ENCODE assay signal across 11 cellular contexts in genomic region chr2:216517447-216517846, GRCh38. TPM values are rescaled to one million over a fixed set of nuclear protein-coding genes. Genes with fewer than 3 reads are reported as not detected.
A peak's percentile ranks its signal among the peaks of the same experiment; 100 is the strongest.
DNase-seq lines count a peak whose midpoint lies in the region; ATAC-seq and TF ChIP-seq lines count a peak whose summit lies in the region.
"Had no signal": no experiment of that assay in that cellular context is flagged by ENCODE, and none has a peak within 500 bp of the region (broad histone marks: within the 10 kb centered on the region; RNA-seq: fewer than 3 reads in every experiment).

No MANE protein-coding gene starts in this region.

- intact Hi-C loops in left lung (cut with DNase I) (no loop called here), sciatic nerve (cut with DNase I) (no loop called here), cardiac septum (cut with DNase I) (loop anchor here (5.0 kb wide), 3 partner anchors 995 to 1240 kb away; no protein-coding TSS in a partner anchor)

- H2AFZ ChIP-seq in DND-41 (ENCODE audit: low read depth, low read length) = no peak overlapping the region

- H4K20me1 ChIP-seq in DND-41 (ENCODE audit: insufficient read depth, low read length) = no peaks in the 10 kb centered on the region

- DNase-seq in DMS79 (lab: John Stamatoyannopoulos, UW) (peak; percentile 5), DND-41 (no peak), left lung (no peak), sciatic nerve (ENCODE audit: low spot score) (no peak), cardiac septum (ENCODE audit: low spot score) (no peak)
- DNase-seq: C1 segment of cervical spinal cord; Calu3; CD4-positive, alpha-beta T cell had no signal

- H3K79me2 ChIP-seq in DND-41 (ENCODE audit: insufficient read depth, low read length) = peaks cover 27% of the 10 kb centered on the region

- H3K4me1 ChIP-seq in DND-41 (ENCODE audit: insufficient read depth, low read length) (peaks cover 19% of the 10 kb centered on the region), left lung (no peaks in the 10 kb centered on the region)

- H3K36me3 ChIP-seq in DND-41 (ENCODE audit: insufficient read depth, low read length) (peaks cover 11% of the 10 kb centered on the region), left lung (no peaks in the 10 kb centered on the region)

- H3K4me2 ChIP-seq in DND-41 (ENCODE audit: insufficient read depth, low read length) = no peak overlapping the region

- H3K27ac ChIP-seq in DND-41 (ENCODE audit: low read length) (peak overlapping the region; percentile 7), left lung (no peak overlapping the region)

- H3K9ac ChIP-seq in DND-41 (ENCODE audit: low read depth, low read length) = no peak overlapping the region

- H3K27me3 ChIP-seq in DND-41 (ENCODE audit: insufficient read depth, low read length, poor library complexity) (no peaks in the 10 kb centered on the region), left lung (no peaks in the 10 kb centered on the region)

- ATAC-seq in DND-41 (ENCODE audit: insufficient read depth, low read depth) (no peak), left lung (peak; percentile 57), sciatic nerve (peak; percentile 18), SK-N-SH treated with all-trans-retinoic acid at 6 μM for 48 hours (no peak), HG03432 (IDR thresholded peaks at IDR 0.05; ENCODE audit: unreplicated experiment) (no peak)

- H3K9me3 ChIP-seq in DND-41 (ENCODE audit: insufficient read depth, low read length, severe bottlenecking) (no peaks in the 10 kb centered on the region), left lung (no peaks in the 10 kb centered on the region)

- H3K4me3 ChIP-seq in DND-41 (ENCODE audit: low read depth in 1 of 2, low read length in 2 of 2) (no peak overlapping the region), left lung (no peak overlapping the region)
- H3K4me3 ChIP-seq: GM12878 had no signal

- no peak for TF ChIP-seq CTCF in DND-41 (IDR thresholded peaks at IDR 0.05; ENCODE audit: borderline replicate concordance, extremely low read depth, low read length, poor library complexity, severe bottlenecking)
- no peak for TF ChIP-seq CTCF in left lung (IDR thresholded peaks at IDR 0.05)

TF ChIP-seq in SK-N-SH treated with all-trans-retinoic acid at 6 μM for 48 hours, 23 proteins besides CTCF, POLR2A, EP300 and RAD21:
- TF ChIP-seq, protein P1, sequence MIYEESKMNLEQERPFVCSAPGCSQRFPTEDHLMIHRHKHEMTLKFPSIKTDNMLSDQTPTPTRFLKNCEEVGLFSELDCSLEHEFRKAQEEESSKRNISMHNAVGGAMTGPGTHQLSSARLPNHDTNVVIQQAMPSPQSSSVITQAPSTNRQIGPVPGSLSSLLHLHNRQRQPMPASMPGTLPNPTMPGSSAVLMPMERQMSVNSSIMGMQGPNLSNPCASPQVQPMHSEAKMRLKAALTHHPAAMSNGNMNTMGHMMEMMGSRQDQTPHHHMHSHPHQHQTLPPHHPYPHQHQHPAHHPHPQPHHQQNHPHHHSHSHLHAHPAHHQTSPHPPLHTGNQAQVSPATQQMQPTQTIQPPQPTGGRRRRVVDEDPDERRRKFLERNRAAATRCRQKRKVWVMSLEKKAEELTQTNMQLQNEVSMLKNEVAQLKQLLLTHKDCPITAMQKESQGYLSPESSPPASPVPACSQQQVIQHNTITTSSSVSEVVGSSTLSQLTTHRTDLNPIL (CRISPR knock-in tag; IDR thresholded peaks at IDR 0.05; ENCODE audit: low read depth) = no peak
- no peak for TF ChIP-seq PATZ1 (CRISPR knock-in tag; IDR thresholded peaks at IDR 0.05; ENCODE audit: borderline replicate concordance)
- TF ChIP-seq ESRRG (CRISPR knock-in tag; IDR thresholded peaks at IDR 0.05) = no peak
- no peak for TF ChIP-seq ISL1 (CRISPR knock-in tag; IDR thresholded peaks at IDR 0.05)
- TF ChIP-seq ZFP3 (CRISPR knock-in tag; IDR thresholded peaks at IDR 0.05) = no peak
- no peak for TF ChIP-seq OSR1 (CRISPR knock-in tag; IDR thresholded peaks at IDR 0.05)
- TF ChIP-seq ZFP30 (CRISPR knock-in tag; IDR thresholded peaks at IDR 0.05) = no peak
- no peak for TF ChIP-seq GLIS3 (CRISPR knock-in tag; IDR thresholded peaks at IDR 0.05)
- no peak for TF ChIP-seq RARB (CRISPR knock-in tag; IDR thresholded peaks at IDR 0.05)
- TF ChIP-seq POU6F1 (CRISPR knock-in tag; IDR thresholded peaks at IDR 0.05; ENCODE audit: borderline replicate concordance, low read depth) = no peak
- no peak for TF ChIP-seq BACH2 (CRISPR knock-in tag; IDR thresholded peaks at IDR 0.05; ENCODE audit: borderline replicate concordance)
TF ChIP-seq in SK-N-SH treated with all-trans-retinoic acid at 6 μM for 48 hours: peak in this region for 0.

RNA-seq across cellular contexts. Expression of gene RPL37A, which starts 18.8 kb away (rescaled TPM):
- total RNA-seq in left lung (1,000 to 10,000 TPM; 1,937 to 1,986 TPM), sciatic nerve (1,810 TPM), cardiac septum (1,531 TPM)

Comparison
In these comparisons a context has a peak if more than half of its experiments do, and no peak if none do; other contexts are left out.
1. ATAC-seq: peak in left lung (single experiment) and sciatic nerve (single experiment); none in DND-41 (single experiment), SK-N-SH treated with all-trans-retinoic acid at 6 μM for 48 hours (single experiment) and HG03432 (single experiment).